ENCODE assay signal across 8 cellular contexts in genomic region chr11:36672815-36673450, GRCh38.
DNase-seq lines count a peak whose midpoint lies in the region; ATAC-seq, FAIRE-seq and TF ChIP-seq lines count a peak whose summit lies in the region.

No MANE protein-coding gene starts in this region.

- ATAC-seq in HG02885 (IDR thresholded peaks at IDR 0.05; ENCODE audit: poor library complexity, unreplicated experiment) (peak; percentile 62), GM18511 (IDR thresholded peaks at IDR 0.05; ENCODE audit: unreplicated experiment) (no peak), GM21515 (IDR thresholded peaks at IDR 0.05; ENCODE audit: unreplicated experiment) (no peak)

- H4K20me1 ChIP-seq in PC-9 (ENCODE audit: insufficient read depth) (no peaks in the 10 kb centered on the region), endothelial cell of umbilical vein (replicated peaks; ENCODE audit: control insufficient read depth, extremely low read depth, insufficient read depth, low read length) (no peaks in the 10 kb centered on the region), neural progenitor cell (ENCODE audit: low read depth) (no peaks in the 10 kb centered on the region)

- H3K9ac ChIP-seq in endothelial cell of umbilical vein (replicated peaks; ENCODE audit: extremely low read depth, insufficient read depth, low read length) (no peak overlapping the region), neural progenitor cell (no peak overlapping the region)

- no peak overlapping the region for H2AFZ ChIP-seq in PC-9
- H2AFZ ChIP-seq in endothelial cell of umbilical vein (ENCODE audit: low read depth, low read length): no peak overlapping the region
- H2AFZ ChIP-seq in neural progenitor cell (replicated peaks): no peak overlapping the region

- TF ChIP-seq POLR2A in endothelial cell of umbilical vein (IDR thresholded peaks at IDR 0.05; ENCODE audit: low read depth, low read length): no peak

- no peak overlapping the region for H3K4me3 Mint-ChIP-seq in neural progenitor cell

- H3K27me3 ChIP-seq in PC-9 (ENCODE audit: insufficient read depth, low read depth) (no peaks in the 10 kb centered on the region), endothelial cell of umbilical vein (ENCODE audit: control insufficient read depth in 2 of 2, insufficient read depth in 2 of 2, low read length in 2 of 2) (no peaks in the 10 kb centered on the region), neural progenitor cell (no peaks in the 10 kb centered on the region)

- peaks cover 10% of the 10 kb centered on the region for H3K27me3 Mint-ChIP-seq in neural progenitor cell (ENCODE audit: insufficient read depth, low read depth)

- peaks cover 7% of the 10 kb centered on the region for H3K36me3 Mint-ChIP-seq in neural progenitor cell

- no peaks in the 10 kb centered on the region for H3K79me2 ChIP-seq in PC-9 (ENCODE audit: low read depth)
- no peaks in the 10 kb centered on the region for H3K79me2 ChIP-seq in endothelial cell of umbilical vein (ENCODE audit: control insufficient read depth, insufficient read depth, low read length)
- no peaks in the 10 kb centered on the region for H3K79me2 ChIP-seq in neural progenitor cell (ENCODE audit: low read depth)

- no peak overlapping the region for H3K27ac Mint-ChIP-seq in neural progenitor cell

- POLR2A ChIA-PET in PC-9 (lab: Charles Lee; ENCODE audit: unreplicated experiment) (no interaction called here), endothelial cell of umbilical vein (lab: Charles Lee) (no interaction called here)

- BruUV-seq in PC-9 (replicated peaks; lab: Mats Ljungman, UMichigan): no TSS peak
- no TSS peak for BruUV-seq in endothelial cell of umbilical vein (replicated peaks; lab: Mats Ljungman, UMichigan)

- H3K4me2 ChIP-seq in PC-9: no peak overlapping the region
- H3K4me2 ChIP-seq in endothelial cell of umbilical vein (ENCODE audit: insufficient read depth, low read length): no peak overlapping the region
- H3K4me2 ChIP-seq in neural progenitor cell: no peak overlapping the region

- CTCF ChIA-PET in PC-9 (lab: Charles Lee) (interaction anchor here (1.4 kb wide), 1 partner anchor 109 kb away, joined by 4 read pairs; no protein-coding TSS in a partner anchor), endothelial cell of umbilical vein (lab: Charles Lee) (interaction anchor here (0.9 to 8.9 kb wide), 4 partner anchors 11 to 381 kb away, joined by 3 to 201 read pairs (median 3); no protein-coding TSS in a partner anchor)

- H3K27ac ChIP-seq in PC-9: no peak overlapping the region
- H3K27ac ChIP-seq in endothelial cell of umbilical vein (ENCODE audit: insufficient read depth, low read depth, low read length): no peak overlapping the region
- no peak overlapping the region for H3K27ac ChIP-seq in neural progenitor cell

- peak; percentile 98 for TF ChIP-seq CTCF in PC-9 (conservative IDR thresholded peaks at IDR 0.05)
- TF ChIP-seq CTCF in endothelial cell of umbilical vein (IDR thresholded peaks at IDR 0.05; ENCODE audit: extremely low read depth in 1 of 2, insufficient read depth in 1 of 2, low read depth in 1 of 2, low read length in 2 of 2): peak; percentile 41 to 44
- peak; percentile 86 for TF ChIP-seq CTCF in neural progenitor cell (IDR thresholded peaks at IDR 0.05)

- H3F3A ChIP-seq in PC-9 (ENCODE audit: insufficient read depth, low read depth) (no peaks in the 10 kb centered on the region), neural progenitor cell (ENCODE audit: low read depth) (no peaks in the 10 kb centered on the region)

- H3K36me3 ChIP-seq in PC-9 (ENCODE audit: low read depth) (no peaks in the 10 kb centered on the region), endothelial cell of umbilical vein (ENCODE audit: control insufficient read depth in 2 of 2, extremely low read depth in 1 of 2, insufficient read depth in 2 of 2, low read length in 2 of 2) (no peaks in the 10 kb centered on the region), neural progenitor cell (no peaks in the 10 kb centered on the region)

- H3K9me3 Mint-ChIP-seq in neural progenitor cell: peaks cover 31% of the 10 kb centered on the region

- DNase-seq in DMS79 treated with DMSO at 0.1 percent for 48 hours (lab: John Stamatoyannopoulos, UW): peak; percentile 15
- DNase-seq in PC-9: no peak
- DNase-seq in endothelial cell of umbilical vein (ENCODE audit: low read depth, low spot score): peak; percentile 53
- DNase-seq in neural progenitor cell (ENCODE audit: low spot score): peak; percentile 29
- no peak for DNase-seq in activated gamma-delta T cell (lab: John Stamatoyannopoulos, UW)

- H3K9me2 ChIP-seq in PC-9 (ENCODE audit: insufficient read depth): no peaks in the 10 kb centered on the region

- H3K4me3 ChIP-seq in PC-9: no peak overlapping the region
- no peak overlapping the region for H3K4me3 ChIP-seq in endothelial cell of umbilical vein (replicated peaks in 1 of 3; ENCODE audit: insufficient read depth in 1 of 3, low read depth in 1 of 3, low read length in 3 of 3)
- no peak overlapping the region for H3K4me3 ChIP-seq in neural progenitor cell

- intact Hi-C loops in PC-9 (cut with micrococcal nuclease; ENCODE audit: unreplicated experiment) (loop anchor here (1.0 kb wide), 1 partner anchor 109 kb away; no protein-coding TSS in a partner anchor), endothelial cell of umbilical vein (cut with micrococcal nuclease) (loop anchor here (1.0 to 5.0 kb wide), 2 partner anchors 109 to 381 kb away; no protein-coding TSS in a partner anchor)

- H3K9me3 ChIP-seq in PC-9 (ENCODE audit: insufficient read depth, low read depth): peaks cover 3% of the 10 kb centered on the region; the same call in 1 of the 2 replicates
- H3K9me3 ChIP-seq in endothelial cell of umbilical vein (replicated peaks; ENCODE audit: control insufficient read depth, insufficient read depth, low read length): no peaks in the 10 kb centered on the region
- H3K9me3 ChIP-seq in neural progenitor cell (ENCODE audit: low read depth): peaks cover 4% of the 10 kb centered on the region

- FAIRE-seq in endothelial cell of umbilical vein (lab: Jason Lieb, UNC): no peak

- no peaks in the 10 kb centered on the region for H3K4me1 ChIP-seq in PC-9 (replicated peaks; ENCODE audit: insufficient read depth)
- no peaks in the 10 kb centered on the region for H3K4me1 ChIP-seq in endothelial cell of umbilical vein (ENCODE audit: control insufficient read depth, extremely low read depth, insufficient read depth, low read length)
- H3K4me1 ChIP-seq in neural progenitor cell: no peaks in the 10 kb centered on the region

- H3K9me1 ChIP-seq in endothelial cell of umbilical vein (replicated peaks; ENCODE audit: control insufficient read depth, extremely low read depth, insufficient read depth, low read length): no peaks in the 10 kb centered on the region

- no peaks in the 10 kb centered on the region for H3K4me1 Mint-ChIP-seq in neural progenitor cell

- dilution Hi-C loops in endothelial cell of umbilical vein (cut with MboI; ENCODE audit: extremely low pct_ligation_motif_present, low sequenced_read_pairs): no loop called here

TF ChIP-seq in endothelial cell of umbilical vein, 7 proteins besides CTCF, POLR2A, EP300 and RAD21:
- TF ChIP-seq MAX (IDR thresholded peaks at IDR 0.05; ENCODE audit: insufficient read depth, insufficient read length): no peak
- TF ChIP-seq JUN (IDR thresholded peaks at IDR 0.05; ENCODE audit: borderline replicate concordance, insufficient read depth, insufficient read length, low read depth): no peak
- TF ChIP-seq POLR2AphosphoS5 (IDR thresholded peaks at IDR 0.05; ENCODE audit: insufficient read depth, low read depth, low read length): no peak
- no peak for TF ChIP-seq EZH2 (IDR thresholded peaks at IDR 0.05; ENCODE audit: borderline replicate concordance, low read depth, low read length, severe bottlenecking)
- TF ChIP-seq GATA2 (IDR thresholded peaks at IDR 0.05; ENCODE audit: insufficient read depth, insufficient read length, low read depth, low read length): no peak
- TF ChIP-seq FOS (IDR thresholded peaks at IDR 0.05; ENCODE audit: borderline replicate concordance, insufficient read depth, low read length): no peak
- TF ChIP-seq MYC (IDR thresholded peaks at IDR 0.05; ENCODE audit: low read depth, low read length): no peak

Comparison
In these comparisons a context has a peak if more than half of its experiments do, and no peak if none do; other contexts are left out.
1. DNase-seq: peak in DMS79 treated with DMSO at 0.1 percent for 48 hours (single experiment), endothelial cell of umbilical vein (single experiment) and neural progenitor cell (single experiment); none in PC-9 (0 of 2) and activated gamma-delta T cell (single experiment).
2. CTCF ChIP-seq: peak in every context shown above with its lines; median percentile 98 in PC-9; 86 in neural progenitor cell; 42 in endothelial cell of umbilical vein.